13 cellular contexts compared by ENCODE assay signal in the genomic region with DNA sequence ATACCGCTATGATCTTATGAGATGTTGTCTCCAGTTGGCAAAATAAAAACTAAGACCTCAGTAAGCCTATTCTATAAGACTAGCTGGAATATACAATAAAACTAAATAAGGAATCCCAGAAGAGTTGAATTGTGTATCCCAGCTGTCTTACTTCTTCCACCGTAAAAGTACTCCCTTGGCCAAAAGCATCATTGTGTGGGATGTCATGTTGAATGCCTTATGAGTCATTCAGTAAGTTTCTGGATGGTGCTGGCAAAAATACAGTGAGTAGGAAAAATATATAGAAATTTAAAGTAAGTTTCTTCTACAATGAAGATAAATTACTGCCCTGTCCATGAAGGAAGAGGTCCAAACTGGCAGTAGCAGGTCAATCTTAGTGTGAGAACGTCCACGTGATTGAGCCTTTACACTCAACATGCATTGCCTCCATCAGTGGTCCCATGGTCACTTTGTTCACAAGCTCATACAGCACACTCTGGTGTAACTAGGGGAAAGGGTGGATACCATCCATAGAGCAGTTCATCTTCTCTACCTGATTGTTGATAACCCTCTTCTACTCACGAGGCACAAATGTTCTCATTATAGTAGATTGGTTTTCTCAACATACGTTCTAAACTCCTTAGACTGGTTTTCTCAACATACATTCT. TPM values are rescaled to one million over a fixed set of nuclear protein-coding genes. Genes with fewer than 3 reads are reported as not detected.
DNase-seq lines count a peak whose midpoint lies in the region; ATAC-seq and TF ChIP-seq lines count a peak whose summit lies in the region.
"Had no signal": no experiment of that assay in that cellular context is flagged by ENCODE, and none has a peak within 500 bp of the region (broad histone marks: within the 10 kb centered on the region; RNA-seq: fewer than 3 reads in every experiment).

No MANE protein-coding gene starts in this region.

- peaks cover 3% of the 10 kb centered on the region for H3K27me3 Mint-ChIP-seq in activated naive CD4-positive, alpha-beta T cell treated with anti-CD3 and anti-CD28 coated beads for 36 hours (ENCODE audit: low read depth)

- peak overlapping the region; percentile 46 for H3K4me2 ChIP-seq in MM.1S (ENCODE audit: low read depth, low read length)

- H3K4me3 ChIP-seq in MM.1S (ENCODE audit: low read length) = peak overlapping the region; percentile 1; the same call in 1 of the 2 replicates
- H3K4me3 ChIP-seq in colonic mucosa = no peak overlapping the region
- H3K4me3 ChIP-seq: right lobe of liver, thyroid gland had no signal

- peaks cover 22% of the 10 kb centered on the region for H3F3A ChIP-seq in MM.1S (ENCODE audit: insufficient read depth, low read length)

- peak overlapping the region; percentile 32 for H3K4me3 Mint-ChIP-seq in activated naive CD4-positive, alpha-beta T cell treated with anti-CD3 and anti-CD28 coated beads for 36 hours

- peaks cover 15% of the 10 kb centered on the region for H3K4me1 ChIP-seq in MM.1S (ENCODE audit: low read length)
- no peaks in the 10 kb centered on the region for H3K4me1 ChIP-seq in colonic mucosa
- H3K4me1 ChIP-seq: right lobe of liver, thyroid gland had no signal

- no peaks in the 10 kb centered on the region for H3K9me3 ChIP-seq in MM.1S (replicated peaks; ENCODE audit: insufficient read depth, low read length)
- H3K9me3 ChIP-seq in colonic mucosa = no peaks in the 10 kb centered on the region
- H3K9me3 ChIP-seq: right lobe of liver, thyroid gland had no signal

- H3K9me3 Mint-ChIP-seq in activated naive CD4-positive, alpha-beta T cell treated with anti-CD3 and anti-CD28 coated beads for 36 hours = no peaks in the 10 kb centered on the region

- H3K36me3 Mint-ChIP-seq in activated naive CD4-positive, alpha-beta T cell treated with anti-CD3 and anti-CD28 coated beads for 36 hours (ENCODE audit: low read depth) = no peaks in the 10 kb centered on the region

- intact Hi-C loops in activated naive CD4-positive, alpha-beta T cell treated with anti-CD3 and anti-CD28 coated beads for 36 hours (cut with micrococcal nuclease) = loop anchor here (1.0 to 5.0 kb wide), 6 partner anchors 14 to 254 kb away; a partner anchor contains a TSS
- intact Hi-C loops in colonic mucosa (cut with DNase I) = no loop called here

- CTCF ChIA-PET in activated naive CD4-positive, alpha-beta T cell treated with anti-CD3 and anti-CD28 coated beads for 36 hours (lab: Charles Lee) = interaction anchor here (0.6 to 3.4 kb wide), 11 partner anchors 7 to 127 kb away, joined by 3 to 10 read pairs (median 4); a partner anchor contains a TSS

- no peaks in the 10 kb centered on the region for H3K79me2 ChIP-seq in MM.1S (ENCODE audit: low read length)

- H3K36me3 ChIP-seq in MM.1S (replicated peaks; ENCODE audit: insufficient read depth, low read length) (no peaks in the 10 kb centered on the region), colonic mucosa (no peaks in the 10 kb centered on the region)
- H3K36me3 ChIP-seq: right lobe of liver, thyroid gland had no signal

- peak overlapping the region; percentile 84 for H3K27ac Mint-ChIP-seq in activated naive CD4-positive, alpha-beta T cell treated with anti-CD3 and anti-CD28 coated beads for 36 hours

- no peak for ATAC-seq in HG03565 (IDR thresholded peaks at IDR 0.05; ENCODE audit: unreplicated experiment)
- ATAC-seq: HepG2 had no signal

- H3K4me1 Mint-ChIP-seq in activated naive CD4-positive, alpha-beta T cell treated with anti-CD3 and anti-CD28 coated beads for 36 hours (ENCODE audit: low read depth) = peaks cover 41% of the 10 kb centered on the region

- H3K27me3 ChIP-seq in MM.1S (replicated peaks; ENCODE audit: insufficient read depth, low read length) (no peaks in the 10 kb centered on the region), colonic mucosa (no peaks in the 10 kb centered on the region)
- H3K27me3 ChIP-seq: right lobe of liver, thyroid gland had no signal

- peak overlapping the region; percentile 67; the same call in 1 of the 2 replicates for H2AFZ ChIP-seq in MM.1S (ENCODE audit: low read length)

- H3K27ac ChIP-seq in MM.1S (ENCODE audit: low read length) (peak overlapping the region; percentile 82), colonic mucosa (peak overlapping the region; percentile 40)
- H3K27ac ChIP-seq: right lobe of liver, thyroid gland had no signal

- H3K9ac ChIP-seq in MM.1S (ENCODE audit: low read length) (peak overlapping the region; percentile 0; the same call in 1 of the 2 replicates), colonic mucosa (ENCODE audit: low read depth in 2 of 2, low read length in 2 of 2) (no peak overlapping the region)

- TF ChIP-seq CTCF in MM.1S (IDR thresholded peaks at IDR 0.05; ENCODE audit: low read length) (no peak), colonic mucosa (IDR thresholded peaks at IDR 0.05) (no peak)

- no peaks in the 10 kb centered on the region for H4K20me1 ChIP-seq in MM.1S (ENCODE audit: insufficient read depth, low read length)

- H3K9me2 ChIP-seq in MM.1S (replicated peaks; ENCODE audit: insufficient read depth, low read length) = no peaks in the 10 kb centered on the region

- no peak for DNase-seq in activated naive CD4-positive, alpha-beta T cell treated with anti-CD3 and anti-CD28 coated beads for 36 hours
- DNase-seq in activated naive CD4-positive, alpha-beta T cell treated with Interleukin-2 at 50 U/mL for 16 hours = no peak
- DNase-seq in MM.1S (no peak), colonic mucosa (no peak), stromal cell of bone marrow (ENCODE audit: low read depth) (peak; percentile 51), OCI-M1 (lab: John Stamatoyannopoulos, UW) (no peak), SW480 (ENCODE audit: low spot score) (no peak)
- DNase-seq: amniotic stem cell, C1 segment of cervical spinal cord, right lobe of liver, thyroid gland had no signal

RNA-seq across cellular contexts. Expression of a gene that starts 13.7 kb away (rescaled TPM):
- 1 to 10 TPM; 9.3 to 9.9 TPM for total RNA-seq in activated naive CD4-positive, alpha-beta T cell treated with anti-CD3 and anti-CD28 coated beads for 36 hours
- 10 to 100 TPM; 12.3 TPM for total RNA-seq in colonic mucosa

RNA-seq across cellular contexts. Expression of a gene that starts 44.2 kb away (rescaled TPM):
- total RNA-seq in activated naive CD4-positive, alpha-beta T cell treated with anti-CD3 and anti-CD28 coated beads for 36 hours = 10 to 100 TPM; 22.7 to 26.6 TPM
- total RNA-seq in colonic mucosa = 10 to 100 TPM; 22.9 to 33.9 TPM
